ENCODE assay signal across 10 cellular contexts in genomic region chr5:176994460-176995121, GRCh38. TPM values are rescaled to one million over a fixed set of nuclear protein-coding genes. Genes with fewer than 3 reads are reported as not detected.
DNase-seq lines count a peak whose midpoint lies in the region; ATAC-seq and TF ChIP-seq lines count a peak whose summit lies in the region.
"Had no signal": no experiment of that assay in that cellular context is flagged by ENCODE, and none has a peak within 500 bp of the region (broad histone marks: within the 10 kb centered on the region; RNA-seq: fewer than 3 reads in every experiment).

No MANE protein-coding gene starts in this region.

- peak; percentile 61 for ATAC-seq in T-helper 17 cell

- no peak overlapping the region for H3K4me3 Mint-ChIP-seq in T-helper 17 cell

- peaks cover 64% of the 10 kb centered on the region for H4K20me1 ChIP-seq in hepatocyte (ENCODE audit: insufficient read depth, poor library complexity, severe bottlenecking)

- H2AFZ ChIP-seq in hepatocyte: no peak overlapping the region

- 64% methylated on average over 7 of the region's 7 CpGs for WGBS in hepatocyte (ENCODE audit: low lambda C conversion rate, missing lambda C conversion rate)

- H3K27ac Mint-ChIP-seq in T-helper 17 cell: peak overlapping the region; percentile 14

- no peaks in the 10 kb centered on the region for H3K27me3 ChIP-seq in hepatocyte

- peaks cover 6% of the 10 kb centered on the region for H3K4me1 ChIP-seq in hepatocyte (ENCODE audit: insufficient read depth)

- H3K36me3 ChIP-seq in hepatocyte (replicated peaks; ENCODE audit: insufficient read depth, low read depth): no peaks in the 10 kb centered on the region

- H3K9me2 ChIP-seq in hepatocyte (replicated peaks; ENCODE audit: insufficient read depth): no peaks in the 10 kb centered on the region

- H3K36me3 Mint-ChIP-seq in T-helper 17 cell (ENCODE audit: low read depth): no peaks in the 10 kb centered on the region

- H3K4me3 ChIP-seq in AG10803 (ENCODE audit: low read length) (no peak overlapping the region), hepatocyte (no peak overlapping the region)

- peaks cover 27% of the 10 kb centered on the region for H3K4me1 Mint-ChIP-seq in T-helper 17 cell

- DNase-seq in AG10803 (ENCODE audit: low read depth): peak; percentile 57
- DNase-seq in HCEC 1CT: peak; percentile 61
- no peak for DNase-seq in T-helper 17 cell
- peak; percentile 57 for DNase-seq in hepatocyte (ENCODE audit: low spot score)
- no peak for DNase-seq in pons (ENCODE audit: low spot score)
- no peak for DNase-seq in NCI-H82 treated with DMSO at 0.1 percent for 48 hours (lab: John Stamatoyannopoulos, UW; ENCODE audit: unreplicated experiment)
- DNase-seq in HK-2 (ENCODE audit: unreplicated experiment): no peak
- DNase-seq in occipital lobe (lab: John Stamatoyannopoulos, UW): no peak
- DNase-seq: caudate nucleus; stimulated activated CD4-positive, alpha-beta T cell treated with anti-CD3 and anti-CD28 coated beads, Interleukin-1b, Interleukin-23, amount 100 ng/mL, for 48 hours had no signal

- no peaks in the 10 kb centered on the region for H3K27me3 Mint-ChIP-seq in T-helper 17 cell

- H3K9me3 ChIP-seq in T-helper 17 cell (ENCODE audit: control insufficient read depth, low read length, poor library complexity, severe bottlenecking) (peaks cover 5% of the 10 kb centered on the region), hepatocyte (ENCODE audit: low read depth) (no peaks in the 10 kb centered on the region)

- peaks cover 95% of the 10 kb centered on the region for H3K79me2 ChIP-seq in hepatocyte

- peak overlapping the region; percentile 47 for H3K4me2 ChIP-seq in hepatocyte

- peak overlapping the region; percentile 92 for H3K27ac ChIP-seq in hepatocyte

- TF ChIP-seq CTCF in AG10803 (conservative IDR thresholded peaks at IDR 0.05; ENCODE audit: low read length): no peak
- TF ChIP-seq CTCF in hepatocyte (IDR thresholded peaks at IDR 0.05; ENCODE audit: poor library complexity): no peak

RNA-seq across cellular contexts. Expression of gene UIMC1, which starts 12.0 kb away (rescaled TPM):
- total RNA-seq in T-helper 17 cell (10 to 100 TPM; 57.6 to 65.3 TPM), hepatocyte (24.1 and 28.2 TPM in 2 replicates), occipital lobe (66.6 TPM)
- polyA plus RNA-seq in hepatocyte: 12.6 and 22.3 TPM in 2 replicates

RNA-seq across cellular contexts. Expression of gene ZNF346, which starts 27.9 kb away (rescaled TPM):
- 10 to 100 TPM; 14.9 to 18.4 TPM for total RNA-seq in T-helper 17 cell
- 13.1 and 13.8 TPM in 2 replicates for total RNA-seq in hepatocyte
- 18.0 and 21.4 TPM in 2 replicates for polyA plus RNA-seq in hepatocyte
- 34.5 TPM for total RNA-seq in occipital lobe

Comparison
In these comparisons a context has a peak if more than half of its experiments do, and no peak if none do; other contexts are left out.
1. DNase-seq: peak in AG10803 (single experiment), HCEC 1CT (single experiment) and hepatocyte (single experiment); none in T-helper 17 cell (0 of 3), pons (single experiment), NCI-H82 treated with DMSO at 0.1 percent for 48 hours (single experiment), HK-2 (single experiment) and occipital lobe (single experiment).